ENCODE assay signal across 12 cellular contexts in the genomic region with DNA sequence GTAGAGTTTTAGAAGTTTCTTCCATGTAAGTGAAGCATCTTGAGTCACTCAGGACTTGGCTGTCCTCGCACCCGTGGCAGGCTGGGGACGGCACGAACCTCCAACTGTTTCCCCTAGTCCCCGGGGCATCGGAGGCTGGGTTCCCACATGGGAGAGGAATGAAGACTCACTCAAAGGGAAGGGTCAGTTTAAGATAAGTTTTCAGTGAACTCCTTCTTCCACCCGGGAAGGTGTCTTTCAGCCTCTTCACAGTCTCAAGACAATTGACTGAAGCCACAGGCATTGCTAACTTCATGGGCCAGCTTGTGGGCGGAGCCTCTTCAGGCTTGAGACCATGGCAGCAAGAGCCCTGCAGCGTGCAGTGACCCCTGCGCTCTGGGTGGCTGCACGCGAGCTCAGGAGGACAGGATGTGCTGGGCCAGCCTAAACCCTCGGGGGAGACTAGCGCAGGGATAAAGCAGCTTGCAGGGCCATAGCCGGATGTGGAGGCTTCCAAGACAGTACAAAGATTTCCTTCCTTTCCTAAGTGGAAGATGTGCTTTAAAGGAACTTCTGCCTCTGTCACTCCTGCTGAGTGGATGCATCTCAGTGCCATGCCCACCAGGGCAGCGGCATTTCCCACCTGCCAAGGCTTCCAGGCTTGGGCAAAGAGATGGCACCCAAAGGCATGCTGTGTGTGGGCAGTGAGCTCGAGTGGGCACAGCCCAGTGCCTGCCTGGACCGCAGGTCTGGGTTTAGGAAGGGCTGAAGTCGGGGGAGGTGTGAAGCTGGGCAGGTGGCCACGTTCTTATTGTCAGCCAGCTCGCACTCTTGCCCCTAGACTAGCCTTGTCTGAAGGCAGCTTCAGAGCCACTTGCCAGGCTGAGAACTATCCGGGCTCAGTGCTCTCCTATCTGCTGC. TPM values are rescaled to one million over a fixed set of nuclear protein-coding genes. Genes with fewer than 3 reads are reported as not detected.
DNase-seq lines count a peak whose midpoint lies in the region; FAIRE-seq and TF ChIP-seq lines count a peak whose summit lies in the region.
"Had no signal": no experiment of that assay in that cellular context is flagged by ENCODE, and none has a peak within 500 bp of the region (broad histone marks: within the 10 kb centered on the region; RNA-seq: fewer than 3 reads in every experiment).

No MANE protein-coding gene starts in this region.

- no peak overlapping the region for H2BK15ac ChIP-seq in H1 (ENCODE audit: low read length)

- no peaks in the 10 kb centered on the region for H3K9me3 ChIP-seq in H1 (ENCODE audit: insufficient read depth in 2 of 2, low read depth in 1 of 2, low read length in 1 of 2)

- no peaks in the 10 kb centered on the region for H3K9me3 Mint-ChIP-seq in nephron
- no peaks in the 10 kb centered on the region for H3K9me3 Mint-ChIP-seq in activated T-helper 1 cell treated with anti-CD3 and anti-CD28 coated beads, Interleukin-12 subunit alpha, Interleukin-12 subunit beta, Interleukin-2, Interleukin-4 antibody, amounts not matched to agents 30 ng/mL and 10 ng/mL and 1 ng/mL, durations not matched to agents 14 hours and 24 hours and 36 hours
- H3K9me3 Mint-ChIP-seq: activated naive CD8-positive, alpha-beta T cell treated with anti-CD3 and anti-CD28 coated beads, Interleukin-2, amount 10 ng/mL, durations not matched to agents 7 days and 5 days; type B pancreatic cell had no signal

- no peak for TF ChIP-seq EP300 in H1 (IDR thresholded peaks at IDR 0.05; ENCODE audit: borderline replicate concordance in 1 of 2, low read depth in 2 of 2, low read length in 2 of 2)

- H3K4me1 ChIP-seq in H1 (replicated peaks in 1 of 4; ENCODE audit: control insufficient read depth in 3 of 4, insufficient read depth in 4 of 4, low read length in 3 of 4): no peaks in the 10 kb centered on the region

- POLR2A ChIA-PET in H1 (lab: Charles Lee; ENCODE audit: partially characterized antibody): interaction anchor here (0.6 to 1.4 kb wide), 6 partner anchors 9 to 62 kb away, joined by 3 to 6 read pairs (median 3); no protein-coding TSS in a partner anchor

- H3K79me1 ChIP-seq in H1 (ENCODE audit: low read depth, low read length): no peaks in the 10 kb centered on the region

- H3K18ac ChIP-seq in H1 (ENCODE audit: extremely low read depth, low read length): no peak overlapping the region

- intact Hi-C loops in activated T-helper 1 cell treated with anti-CD3 and anti-CD28 coated beads, Interleukin-12 subunit alpha, Interleukin-12 subunit beta, Interleukin-2, Interleukin-4 antibody, amounts not matched to agents 30 ng/mL and 10 ng/mL and 1 ng/mL, durations not matched to agents 14 hours and 24 hours and 36 hours (cut with micrococcal nuclease): no loop called here

- peaks cover 55% of the 10 kb centered on the region for H3K36me3 Mint-ChIP-seq in nephron (ENCODE audit: low read depth)
- H3K36me3 Mint-ChIP-seq in activated T-helper 1 cell treated with anti-CD3 and anti-CD28 coated beads, Interleukin-12 subunit alpha, Interleukin-12 subunit beta, Interleukin-2, Interleukin-4 antibody, amounts not matched to agents 30 ng/mL and 10 ng/mL and 1 ng/mL, durations not matched to agents 14 hours and 24 hours and 36 hours (ENCODE audit: low read depth): peaks cover 21% of the 10 kb centered on the region

- H3K4me3 Mint-ChIP-seq in nephron: no peak overlapping the region
- H3K4me3 Mint-ChIP-seq in activated T-helper 1 cell treated with anti-CD3 and anti-CD28 coated beads, Interleukin-12 subunit alpha, Interleukin-12 subunit beta, Interleukin-2, Interleukin-4 antibody, amounts not matched to agents 30 ng/mL and 10 ng/mL and 1 ng/mL, durations not matched to agents 14 hours and 24 hours and 36 hours: no peak overlapping the region
- H3K4me3 Mint-ChIP-seq: activated naive CD8-positive, alpha-beta T cell treated with anti-CD3 and anti-CD28 coated beads, Interleukin-2, amount 10 ng/mL, durations not matched to agents 7 days and 5 days; type B pancreatic cell had no signal

- no peak overlapping the region for H2BK12ac ChIP-seq in H1 (ENCODE audit: low read depth, low read length)

- no peak overlapping the region for H3K9ac ChIP-seq in H1 (replicated peaks in 1 of 4; ENCODE audit: extremely low read depth in 1 of 4, low read depth in 3 of 4, low read length in 3 of 4)

- no peak overlapping the region for H3K4ac ChIP-seq in H1 (replicated peaks; ENCODE audit: insufficient read length, low read depth, low read length)

- H3K27me3 ChIP-seq in H1 (replicated peaks in 1 of 4; ENCODE audit: control insufficient read depth in 3 of 4, extremely low read depth in 1 of 4, insufficient read depth in 3 of 4, low read length in 3 of 4): no peaks in the 10 kb centered on the region

- no peak overlapping the region for H2BK120ac ChIP-seq in H1 (replicated peaks; ENCODE audit: low read depth, low read length)

- 89% methylated on average over 22 of the region's 22 CpGs; no CpG with 5 or more reads in 1 of the 2 experiments for WGBS in H1 (ENCODE audit: extremely low coverage in 1 of 2, insufficient coverage in 1 of 2, insufficient read length in 1 of 2, insufficient replicate concordance in 2 of 2, low coverage in 1 of 2, low lambda C conversion rate in 2 of 2, missing lambda C conversion rate in 1 of 2), 2 experiments

- no peak overlapping the region for H3K4me3 ChIP-seq in H1 (ENCODE audit: extremely low read depth in 1 of 4, insufficient read depth in 2 of 4, low read depth in 3 of 4, low read length in 4 of 4)
- H3K4me3 ChIP-seq: skin epidermis had no signal

- no peaks in the 10 kb centered on the region for H3K79me2 ChIP-seq in H1 (ENCODE audit: control insufficient read depth in 1 of 2, insufficient read depth in 2 of 2, low read length in 2 of 2)

- TF ChIP-seq POLR2A in H1 (IDR thresholded peaks at IDR 0.05; ENCODE audit: control extremely low read depth in 1 of 2, low read depth in 2 of 2, low read length in 2 of 2): no peak

- H2BK20ac ChIP-seq in H1 (ENCODE audit: low read length): no peak overlapping the region

- H4K8ac ChIP-seq in H1 (ENCODE audit: extremely low read depth, insufficient read depth, low read length): peak overlapping the region; percentile 35; the same call in 1 of the 2 replicates

- H2BK5ac ChIP-seq in H1 (ENCODE audit: low read depth, low read length): no peak overlapping the region

- no peak overlapping the region for H2AFZ ChIP-seq in H1 (ENCODE audit: low read length)

- no peaks in the 10 kb centered on the region; the same call in 1 of the 2 replicates for H3K23me2 ChIP-seq in H1 (ENCODE audit: low read depth, low read length)

- no peak overlapping the region for H4K5ac ChIP-seq in H1 (ENCODE audit: insufficient read length, low read depth, low read length)

- no peak overlapping the region for H2AK5ac ChIP-seq in H1 (ENCODE audit: low read depth, low read length)

- peaks cover 3 to 4% of the 10 kb centered on the region in 2 experiments for H4K20me1 ChIP-seq in H1 (replicated peaks in 1 of 2; ENCODE audit: control insufficient read depth in 1 of 2, insufficient read depth in 2 of 2, low read length in 2 of 2)

- no peak for TF ChIP-seq RAD21 in H1 (IDR thresholded peaks at IDR 0.05 in 1 of 2, conservative IDR thresholded peaks at IDR 0.05 in 1 of 2; ENCODE audit: low read depth in 2 of 2, low read length in 2 of 2)

- DNase-seq in ELR (ENCODE audit: low read depth): peak; percentile 61
- no peak for DNase-seq in H1 (ENCODE audit: low read depth in 1 of 2, low spot score in 2 of 2)
- DNase-seq in activated T-helper 1 cell treated with anti-CD3 and anti-CD28 coated beads, Interleukin-12 subunit alpha, Interleukin-12 subunit beta, Interleukin-2, Interleukin-4 antibody, amounts not matched to agents 30 ng/mL and 10 ng/mL and 1 ng/mL, durations not matched to agents 14 hours and 24 hours and 36 hours (ENCODE audit: low spot score): no peak
- no peak for DNase-seq in NCI-H2171 (lab: John Stamatoyannopoulos, UW)
- no peak for DNase-seq in NCI-H774 (lab: John Stamatoyannopoulos, UW)
- DNase-seq: activated CD4-positive, alpha-beta T cell treated with anti-CD3 and anti-CD28 coated beads for 1 hour; activated naive CD8-positive, alpha-beta T cell treated with anti-CD3 and anti-CD28 coated beads, Interleukin-2, amount 10 ng/mL, durations not matched to agents 7 days and 5 days; C1 segment of cervical spinal cord; NK-92 treated with Interleukin-12 subunit alpha and Interleukin-12 subunit beta, amount 100 ng/mL, for 24 hours had no signal

- no peak for FAIRE-seq in H1 (lab: Jason Lieb, UNC)

- no peak overlapping the region for H3K23ac ChIP-seq in H1 (ENCODE audit: insufficient read length)

- H3K14ac ChIP-seq in H1 (ENCODE audit: insufficient read length): no peak overlapping the region

- CTCF ChIA-PET in H1 (lab: Charles Lee; ENCODE audit: partially characterized antibody): interaction anchor here (1.2 to 1.8 kb wide), 3 partner anchors 10 to 218 kb away, joined by 3 to 5 read pairs (median 3); no protein-coding TSS in a partner anchor

- no peak overlapping the region for H3K56ac ChIP-seq in H1 (replicated peaks; ENCODE audit: insufficient read length, low read depth, low read length)

- no peak overlapping the region for H3K4me2 ChIP-seq in H1 (ENCODE audit: insufficient read depth in 1 of 2, low read depth in 2 of 2, low read length in 2 of 2)

- H3K27me3 Mint-ChIP-seq in nephron (ENCODE audit: low read depth): no peaks in the 10 kb centered on the region
- no peaks in the 10 kb centered on the region for H3K27me3 Mint-ChIP-seq in activated T-helper 1 cell treated with anti-CD3 and anti-CD28 coated beads, Interleukin-12 subunit alpha, Interleukin-12 subunit beta, Interleukin-2, Interleukin-4 antibody, amounts not matched to agents 30 ng/mL and 10 ng/mL and 1 ng/mL, durations not matched to agents 14 hours and 24 hours and 36 hours (ENCODE audit: insufficient read depth)
- H3K27me3 Mint-ChIP-seq: activated naive CD8-positive, alpha-beta T cell treated with anti-CD3 and anti-CD28 coated beads, Interleukin-2, amount 10 ng/mL, durations not matched to agents 7 days and 5 days; type B pancreatic cell had no signal

- H4K91ac ChIP-seq in H1 (replicated peaks; ENCODE audit: insufficient read length, low read length): no peak overlapping the region

- no peak for TF ChIP-seq CTCF in H1 (IDR thresholded peaks at IDR 0.05; ENCODE audit: control extremely low read depth in 1 of 3, insufficient read depth in 1 of 3, low read depth in 1 of 3, low read length in 3 of 3)
- TF ChIP-seq CTCF in nephron (IDR thresholded peaks at IDR 0.05; ENCODE audit: unreplicated experiment in 3 of 3): no peak

- peaks cover 4 to 21% (median 7%) of the 10 kb centered on the region in 4 experiments; a peak in 6 of 8 replicates for H3K36me3 ChIP-seq in H1 (ENCODE audit: control insufficient read depth in 2 of 4, insufficient read depth in 4 of 4, low read length in 3 of 4)

- no peak overlapping the region for H3K27ac ChIP-seq in H1 (ENCODE audit: low read depth, low read length)

- H3K27ac Mint-ChIP-seq in nephron: peak overlapping the region in 2 of 3 experiments; percentile 27 to 48
- no peak overlapping the region for H3K27ac Mint-ChIP-seq in activated T-helper 1 cell treated with anti-CD3 and anti-CD28 coated beads, Interleukin-12 subunit alpha, Interleukin-12 subunit beta, Interleukin-2, Interleukin-4 antibody, amounts not matched to agents 30 ng/mL and 10 ng/mL and 1 ng/mL, durations not matched to agents 14 hours and 24 hours and 36 hours
- H3K27ac Mint-ChIP-seq: activated naive CD8-positive, alpha-beta T cell treated with anti-CD3 and anti-CD28 coated beads, Interleukin-2, amount 10 ng/mL, durations not matched to agents 7 days and 5 days; type B pancreatic cell had no signal

- peaks cover 28% of the 10 kb centered on the region for H3K4me1 Mint-ChIP-seq in nephron
- no peaks in the 10 kb centered on the region for H3K4me1 Mint-ChIP-seq in activated T-helper 1 cell treated with anti-CD3 and anti-CD28 coated beads, Interleukin-12 subunit alpha, Interleukin-12 subunit beta, Interleukin-2, Interleukin-4 antibody, amounts not matched to agents 30 ng/mL and 10 ng/mL and 1 ng/mL, durations not matched to agents 14 hours and 24 hours and 36 hours (ENCODE audit: low read depth)

RNA-seq across cellular contexts. Expression of a gene that starts 32.9 kb away (rescaled TPM):
- 34.4 and 37.7 TPM in 2 replicates for total RNA-seq in H1 (2021; fragmentation: NEBNext Ultra II Directional; extraction: Animal tissue kit (Norgen Biotek cat#: 25700))
- polyA plus RNA-seq in H1 (2011; rRNA removed): 34.6 and 46.4 TPM in 2 replicates
- 38.7 TPM for polyA plus RNA-seq in H1 (2011; cell fraction: cytosol; rRNA removed)
- 145 TPM for polyA plus RNA-seq in H1 (2011; cell fraction: nucleus; rRNA removed)
- 34.0 to 37.8 TPM (median 35.7 TPM) in 4 replicates for polyA plus RNA-seq in H1 (2012, experiment 1 of 2)
- 30.2 TPM for polyA plus RNA-seq in H1 (2012, experiment 2 of 2)
- polyA plus RNA-seq in H1 (2013, experiment 1 of 2): 29.8 TPM
- polyA plus RNA-seq in H1 (2013, experiment 2 of 2): 22.9 TPM
- polyA minus RNA-seq in H1 (2011; rRNA and poly(A)+ RNA removed): 31.1 and 39.8 TPM in 2 replicates
- polyA minus RNA-seq in H1 (2011; cell fraction: cytosol; rRNA and poly(A)+ RNA removed): 18.9 TPM
- polyA minus RNA-seq in H1 (2011; cell fraction: nucleus; rRNA and poly(A)+ RNA removed): 43.9 TPM
- 53.1 and 53.3 TPM in 2 replicates for total RNA-seq in activated T-helper 1 cell treated with anti-CD3 and anti-CD28 coated beads, Interleukin-12 subunit alpha, Interleukin-12 subunit beta, Interleukin-2, Interleukin-4 antibody, amounts not matched to agents 30 ng/mL and 10 ng/mL and 1 ng/mL, durations not matched to agents 14 hours and 24 hours and 36 hours

RNA-seq across cellular contexts. Expression of a gene that starts 36.9 kb away (rescaled TPM):
- total RNA-seq in H1 (2021; fragmentation: NEBNext Ultra II Directional; extraction: Animal tissue kit (Norgen Biotek cat#: 25700)): 6.7 and 7.6 TPM in 2 replicates
- 5.9 and 6.0 TPM in 2 replicates for polyA plus RNA-seq in H1 (2011; rRNA removed)
- polyA plus RNA-seq in H1 (2011; cell fraction: cytosol; rRNA removed): 8.0 TPM
- polyA plus RNA-seq in H1 (2011; cell fraction: nucleus; rRNA removed): 12.7 TPM
- 5.0 to 11.0 TPM (median 6.6 TPM) in 4 replicates for polyA plus RNA-seq in H1 (2012, experiment 1 of 2)
- polyA plus RNA-seq in H1 (2012, experiment 2 of 2): 3.4 TPM
- polyA plus RNA-seq in H1 (2013, experiment 1 of 2): 5.9 TPM
- polyA plus RNA-seq in H1 (2013, experiment 2 of 2): 5.0 TPM
- 12.7 and 20.1 TPM in 2 replicates for polyA minus RNA-seq in H1 (2011; rRNA and poly(A)+ RNA removed)
- polyA minus RNA-seq in H1 (2011; cell fraction: cytosol; rRNA and poly(A)+ RNA removed): 5.3 TPM
- polyA minus RNA-seq in H1 (2011; cell fraction: nucleus; rRNA and poly(A)+ RNA removed): 9.1 TPM
- 0.34 and 0.71 TPM in 2 replicates for total RNA-seq in activated T-helper 1 cell treated with anti-CD3 and anti-CD28 coated beads, Interleukin-12 subunit alpha, Interleukin-12 subunit beta, Interleukin-2, Interleukin-4 antibody, amounts not matched to agents 30 ng/mL and 10 ng/mL and 1 ng/mL, durations not matched to agents 14 hours and 24 hours and 36 hours

RNA-seq across cellular contexts. Expression of a gene that starts 56.6 kb away (rescaled TPM):
- total RNA-seq in H1 (2021; fragmentation: NEBNext Ultra II Directional; extraction: Animal tissue kit (Norgen Biotek cat#: 25700)): 51.1 and 54.5 TPM in 2 replicates
- 59.6 and 75.4 TPM in 2 replicates for polyA plus RNA-seq in H1 (2011; rRNA removed)
- 53.2 TPM for polyA plus RNA-seq in H1 (2011; cell fraction: cytosol; rRNA removed)
- polyA plus RNA-seq in H1 (2011; cell fraction: nucleus; rRNA removed): 35.8 TPM
- 62.8 to 79.1 TPM (median 67.2 TPM) in 4 replicates for polyA plus RNA-seq in H1 (2012, experiment 1 of 2)
- polyA plus RNA-seq in H1 (2012, experiment 2 of 2): 42.2 TPM
- 28.1 TPM for polyA plus RNA-seq in H1 (2013, experiment 1 of 2)
- 37.2 TPM for polyA plus RNA-seq in H1 (2013, experiment 2 of 2)
- 11.2 and 14.4 TPM in 2 replicates for polyA minus RNA-seq in H1 (2011; rRNA and poly(A)+ RNA removed)
- 20.5 TPM for polyA minus RNA-seq in H1 (2011; cell fraction: cytosol; rRNA and poly(A)+ RNA removed)
- polyA minus RNA-seq in H1 (2011; cell fraction: nucleus; rRNA and poly(A)+ RNA removed): 13.1 TPM
- 98.8 and 100 TPM in 2 replicates for total RNA-seq in activated T-helper 1 cell treated with anti-CD3 and anti-CD28 coated beads, Interleukin-12 subunit alpha, Interleukin-12 subunit beta, Interleukin-2, Interleukin-4 antibody, amounts not matched to agents 30 ng/mL and 10 ng/mL and 1 ng/mL, durations not matched to agents 14 hours and 24 hours and 36 hours
